In genomic region chr18:74598350-74599001, GRCh38 we compare ENCODE assay signal across 8 cellular contexts. TPM values are rescaled to one million over a fixed set of nuclear protein-coding genes. Genes with fewer than 3 reads are reported as not detected.
DNase-seq lines count a peak whose midpoint lies in the region; ATAC-seq, FAIRE-seq and TF ChIP-seq lines count a peak whose summit lies in the region.

No MANE protein-coding gene starts in this region.

- ATAC-seq in GM21381 (IDR thresholded peaks at IDR 0.05; ENCODE audit: unreplicated experiment), result peak; percentile 60
- ATAC-seq in heart left ventricle, result peak in 3 of 4 donors; percentile 50 to 65 (median 60)
- peak; percentile 60 to 63 (median 61) for ATAC-seq in psoas muscle

- no peaks in the 10 kb centered on the region for H3K4me1 ChIP-seq in SJCRH30
- H3K4me1 ChIP-seq in heart left ventricle, result peaks cover 3 to 38% (median 27%) of the 10 kb centered on the region in 12 donors
- peaks cover 38% of the 10 kb centered on the region for H3K4me1 ChIP-seq in psoas muscle

- H3K9me3 ChIP-seq in SJCRH30 (replicated peaks) (no peaks in the 10 kb centered on the region), heart left ventricle (no peaks in the 10 kb centered on the region), psoas muscle (no peaks in the 10 kb centered on the region)

- 0 to 3% (median 0%) methylated on average over 7 to 44 of the region's 44 CpGs for WGBS in heart left ventricle, 4 donors
- 0 to 1% (median 0%) methylated on average over 39 to 44 of the region's 44 CpGs for WGBS in psoas muscle, 3 donors

- H3K27ac ChIP-seq in SJCRH30, result peak overlapping the region; percentile 87
- peak overlapping the region; percentile 93 to 99 (median 98) for H3K27ac ChIP-seq in heart left ventricle
- H3K27ac ChIP-seq in psoas muscle, result peak overlapping the region; percentile 97

- H3K27me3 ChIP-seq in SJCRH30 (no peaks in the 10 kb centered on the region), heart left ventricle (no peaks in the 10 kb centered on the region), psoas muscle (ENCODE audit: insufficient read depth in 3 of 3, low read length in 2 of 3) (no peaks in the 10 kb centered on the region)

- no peak for TF ChIP-seq POLR2A in heart left ventricle (IDR thresholded peaks at IDR 0.05)

- H3K36me3 ChIP-seq in SJCRH30 (peaks cover 4% of the 10 kb centered on the region), heart left ventricle (peaks cover 0 to 14% (median under 1%) of the 10 kb centered on the region in 9 donors), psoas muscle (ENCODE audit: insufficient read depth in 1 of 2, low read depth in 1 of 2) (peaks cover 0 to 11% of the 10 kb centered on the region in 2 donors)

- no peak for FAIRE-seq in urothelium cell line (lab: Jason Lieb, UNC)

- H3K4me3 ChIP-seq in SJCRH30, result peak overlapping the region; percentile 87
- peak overlapping the region; percentile 66 to 96 (median 86) for H3K4me3 ChIP-seq in heart left ventricle
- peak overlapping the region; percentile 98 for H3K4me3 ChIP-seq in psoas muscle

- DNase-seq in DMS79 (lab: John Stamatoyannopoulos, UW) (peak; percentile 19), HUDEP-2 (lab: John Stamatoyannopoulos, UW; ENCODE audit: unreplicated experiment in 76 of 76) (peak in 65 of 76 experiments; percentile 1 to 82 (median 57)), SJCRH30 (peak; percentile 56 to 63), heart left ventricle (peak; percentile 45 to 76 (median 55)), psoas muscle (peak; percentile 60 to 78), urothelium cell line (ENCODE audit: low spot score) (peak; percentile 64)
- peak; percentile 73 for DNase-seq in activated naive CD4-positive, alpha-beta T cell treated with anti-CD3 and anti-CD28 coated beads, Interleukin-2, amount 50 U/mL, for 16 hours

- peak in 3 of 12 donors; percentile 8 to 23 (median 19) for TF ChIP-seq CTCF in heart left ventricle (IDR thresholded peaks at IDR 0.05)
- peak; percentile 8 for TF ChIP-seq CTCF in psoas muscle (IDR thresholded peaks at IDR 0.05)

- intact Hi-C loops in heart left ventricle (cut with DNase I), result loop anchor here in 5 of 10 donors (5.0 kb wide), 3 partner anchors 46 to 609 kb away; partner anchors contain the start of genes CNDP2 (in 3 of the 5) and PTGR3 (in 1 of the 5)
- intact Hi-C loops in psoas muscle (cut with DNase I), result loop anchor here (10.0 kb wide), 1 partner anchor 104 kb away; the partner anchor contains the start of gene CNDP2 (in 2 of the 2)

RNA-seq across cellular contexts. Expression of gene ZNF407, which starts 0.8 kb away (rescaled TPM):
- total RNA-seq in SJCRH30 (2014; rRNA removed; shearing (Covaris generic)), result 8.5 and 9.5 TPM in 2 replicates
- total RNA-seq in heart left ventricle, result 10 to 100 TPM in 7 of 9 donors, 1 to 10 TPM in 2; 8.1 to 14.7 (median 12.3) TPM
- polyA plus RNA-seq in heart left ventricle, result 1 to 10 TPM; 3.8 to 3.9 TPM
- total RNA-seq in psoas muscle, result 10 to 100 TPM in 1 of 4 donors, 1 to 10 TPM in 3; 7.9 to 10.2 (median 8.8) TPM
- 1 to 10 TPM; 2.4 to 4.7 (median 3.1) TPM for polyA plus RNA-seq in psoas muscle

Comparison
In these comparisons a context has a peak if more than half of its experiments do, and no peak if none do; other contexts are left out.
1. Peak in every context shown above with its lines: DNase-seq, ATAC-seq, H3K4me3 ChIP-seq and H3K27ac ChIP-seq.
2. DNase-seq: peak in every context shown above with its lines; median percentile 73 in activated naive CD4-positive, alpha-beta T cell treated with anti-CD3 and anti-CD28 coated beads, Interleukin-2, amount 50 U/mL, for 16 hours; 69 in psoas muscle; 64 in urothelium cell line; 60 in SJCRH30; 57 in HUDEP-2; 55 in heart left ventricle; 19 in DMS79.